Comparison of ENCODE assay signal across 20 cellular contexts in genomic region chr7:25844109-25844915, GRCh38.
DNase-seq lines count a peak whose midpoint lies in the region; TF ChIP-seq lines count a peak whose summit lies in the region.
"Had no signal": no experiment of that assay in that cellular context is flagged by ENCODE, and none has a peak within 500 bp of the region (broad histone marks: within the 10 kb centered on the region; RNA-seq: fewer than 3 reads in every experiment).

No MANE protein-coding gene starts in this region.

- no peaks in the 10 kb centered on the region for H3K36me3 ChIP-seq in BE2C
- H3K36me3 ChIP-seq: breast epithelium had no signal

- intact Hi-C loops in activated CD4-positive, alpha-beta memory T cell treated with anti-CD3 and anti-CD28 coated beads for 36 hours (cut with micrococcal nuclease): no loop called here

- peaks cover 17% of the 10 kb centered on the region for H3K4me1 ChIP-seq in BE2C
- H3K4me1 ChIP-seq: breast epithelium had no signal

- peaks cover 75% of the 10 kb centered on the region for H3K4me1 Mint-ChIP-seq in nephron
- H3K4me1 Mint-ChIP-seq in activated CD4-positive, alpha-beta memory T cell treated with anti-CD3 and anti-CD28 coated beads for 36 hours (ENCODE audit: low read depth): no peaks in the 10 kb centered on the region
- H3K4me1 Mint-ChIP-seq: activated naive CD4-positive, alpha-beta T cell treated with anti-CD3 and anti-CD28 coated beads, Interleukin-2, amount 50 U/mL, for 24 hours; CD14-positive monocyte had no signal

- H3K27me3 ChIP-seq in BE2C: no peaks in the 10 kb centered on the region

- TF ChIP-seq CTCF in AG10803 (conservative IDR thresholded peaks at IDR 0.05; ENCODE audit: low read length) (no peak), nephron (IDR thresholded peaks at IDR 0.05; ENCODE audit: unreplicated experiment in 3 of 3) (no peak), BE2C (IDR thresholded peaks at IDR 0.05; ENCODE audit: low read depth, low read length) (no peak)

- no peaks in the 10 kb centered on the region for H3K36me3 Mint-ChIP-seq in nephron (ENCODE audit: low read depth)
- no peaks in the 10 kb centered on the region for H3K36me3 Mint-ChIP-seq in activated CD4-positive, alpha-beta memory T cell treated with anti-CD3 and anti-CD28 coated beads for 36 hours
- H3K36me3 Mint-ChIP-seq: activated naive CD4-positive, alpha-beta T cell treated with anti-CD3 and anti-CD28 coated beads, Interleukin-2, amount 50 U/mL, for 24 hours; CD14-positive monocyte; WTC11 had no signal

- DNase-seq in AG10803 (ENCODE audit: low read depth) (peak; percentile 34), NOMO-1 treated with dmso at 0.1 percent for 144 hours (lab: John Stamatoyannopoulos, UW; ENCODE audit: unreplicated experiment) (peak; percentile 5), dedifferentiated amniotic fluid mesenchymal stem cell (ENCODE audit: extremely low spot score) (peak; percentile 30), ecto neural progenitor cell (ENCODE audit: low spot score) (no peak), BE2C (no peak), NCI-H2196 (lab: John Stamatoyannopoulos, UW; ENCODE audit: unreplicated experiment) (no peak)
- no peak for DNase-seq in activated CD4-positive, alpha-beta memory T cell treated with anti-CD3 and anti-CD28 coated beads for 36 hours
- DNase-seq: activated T-cell treated with anti-CD3 and anti-CD28 coated beads, Interleukin-2, amount 50 U/mL, for 72 hours; GF-D8; NCI-H1417; SHP77 treated with DMSO at 0.1 percent for 48 hours; T-helper 2 cell had no signal

- POLR2A ChIA-PET in activated CD4-positive, alpha-beta memory T cell treated with anti-CD3 and anti-CD28 coated beads for 36 hours (lab: Charles Lee): no interaction called here

- H3K4me3 ChIP-seq in AG10803 (ENCODE audit: low read length): no peak overlapping the region
- no peak overlapping the region for H3K4me3 ChIP-seq in BE2C (ENCODE audit: low read depth, low read length)
- H3K4me3 ChIP-seq: breast epithelium, GM12878, skin epidermis had no signal

- H3K27me3 Mint-ChIP-seq in nephron (ENCODE audit: low read depth): no peaks in the 10 kb centered on the region
- peaks cover 17% of the 10 kb centered on the region for H3K27me3 Mint-ChIP-seq in activated CD4-positive, alpha-beta memory T cell treated with anti-CD3 and anti-CD28 coated beads for 36 hours

- H3K4me3 Mint-ChIP-seq in nephron: no peak overlapping the region
- no peak overlapping the region for H3K4me3 Mint-ChIP-seq in activated CD4-positive, alpha-beta memory T cell treated with anti-CD3 and anti-CD28 coated beads for 36 hours
- H3K4me3 Mint-ChIP-seq: activated naive CD4-positive, alpha-beta T cell treated with anti-CD3 and anti-CD28 coated beads, Interleukin-2, amount 50 U/mL, for 24 hours; activated T-cell treated with anti-CD3 and anti-CD28 coated beads, Interleukin-2, amount 50 U/mL, for 72 hours; CD14-positive monocyte; stimulated activated naive CD8-positive, alpha-beta T cell treated with anti-CD3 and anti-CD28 coated beads, Interleukin-15, Interleukin-2, amounts not matched to agents 100 ng/mL and 50 ng/mL, for 24 hours; WTC11 had no signal

- peak overlapping the region in 2 of 3 experiments; percentile 15 to 98 for H3K27ac Mint-ChIP-seq in nephron
- H3K27ac Mint-ChIP-seq in activated CD4-positive, alpha-beta memory T cell treated with anti-CD3 and anti-CD28 coated beads for 36 hours: no peak overlapping the region
- H3K27ac Mint-ChIP-seq: activated naive CD4-positive, alpha-beta T cell treated with anti-CD3 and anti-CD28 coated beads, Interleukin-2, amount 50 U/mL, for 24 hours; activated T-cell treated with anti-CD3 and anti-CD28 coated beads, Interleukin-2, amount 50 U/mL, for 72 hours; CD14-positive monocyte; stimulated activated naive CD8-positive, alpha-beta T cell treated with anti-CD3 and anti-CD28 coated beads, Interleukin-15, Interleukin-2, amounts not matched to agents 100 ng/mL and 50 ng/mL, for 24 hours; WTC11 had no signal

- no peaks in the 10 kb centered on the region for H3K9me3 ChIP-seq in BE2C
- H3K9me3 ChIP-seq: breast epithelium had no signal

- no peaks in the 10 kb centered on the region for H3K9me3 Mint-ChIP-seq in nephron
- no peaks in the 10 kb centered on the region for H3K9me3 Mint-ChIP-seq in activated CD4-positive, alpha-beta memory T cell treated with anti-CD3 and anti-CD28 coated beads for 36 hours
- H3K9me3 Mint-ChIP-seq: activated naive CD4-positive, alpha-beta T cell treated with anti-CD3 and anti-CD28 coated beads, Interleukin-2, amount 50 U/mL, for 24 hours; activated T-cell treated with anti-CD3 and anti-CD28 coated beads, Interleukin-2, amount 50 U/mL, for 72 hours; stimulated activated naive CD8-positive, alpha-beta T cell treated with anti-CD3 and anti-CD28 coated beads, Interleukin-15, Interleukin-2, amounts not matched to agents 100 ng/mL and 50 ng/mL, for 24 hours had no signal

- CTCF ChIA-PET in activated CD4-positive, alpha-beta memory T cell treated with anti-CD3 and anti-CD28 coated beads for 36 hours (lab: Charles Lee): interaction anchor here (0.7 kb wide), 1 partner anchor 556 kb away, joined by 3 read pairs; no protein-coding TSS in a partner anchor

Comparison
In these comparisons a context has a peak if more than half of its experiments do, and no peak if none do; other contexts are left out.
1. DNase-seq: peak in AG10803 (single experiment), NOMO-1 treated with dmso at 0.1 percent for 144 hours (single experiment) and dedifferentiated amniotic fluid mesenchymal stem cell (single experiment); none in activated CD4-positive, alpha-beta memory T cell treated with anti-CD3 and anti-CD28 coated beads for 36 hours (single experiment), ecto neural progenitor cell (single experiment), BE2C (single experiment) and NCI-H2196 (single experiment).